12 cellular contexts compared by ENCODE assay signal in the genomic region with DNA sequence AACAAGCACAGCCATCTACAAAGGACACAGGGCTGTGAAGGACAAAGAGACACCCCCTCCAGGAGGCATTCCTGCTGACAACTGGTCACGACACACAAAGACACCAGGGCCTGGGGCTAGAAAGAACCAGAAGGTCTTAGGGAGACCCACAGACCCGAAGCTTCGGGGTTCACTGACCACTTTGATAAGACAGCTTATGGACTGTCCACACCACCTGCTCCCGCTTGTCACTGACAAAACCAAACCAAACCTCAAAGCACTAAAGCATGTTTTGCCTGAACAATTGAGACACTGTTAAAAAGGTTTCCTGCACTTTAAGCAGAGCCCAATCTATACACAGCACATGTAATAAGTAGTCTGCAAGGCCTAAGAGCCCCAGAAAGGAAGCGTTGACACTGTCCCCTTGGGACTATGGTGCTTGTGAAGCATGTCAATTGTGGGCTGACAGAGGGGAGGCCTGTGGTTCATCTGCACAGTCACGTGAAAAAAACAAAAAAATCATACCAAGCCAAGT.
DNase-seq lines count a peak whose midpoint lies in the region; ATAC-seq and TF ChIP-seq lines count a peak whose summit lies in the region.
"Had no signal": no experiment of that assay in that cellular context is flagged by ENCODE, and none has a peak within 500 bp of the region (broad histone marks: within the 10 kb centered on the region; RNA-seq: fewer than 3 reads in every experiment).

No MANE protein-coding gene starts in this region.

- no peak for TF ChIP-seq EP300 in ovary (IDR thresholded peaks at IDR 0.05)

- ATAC-seq in GM19328 (IDR thresholded peaks at IDR 0.05; ENCODE audit: unreplicated experiment), result peak; percentile 89
- ATAC-seq in HG03039 (IDR thresholded peaks at IDR 0.05; ENCODE audit: unreplicated experiment), result peak; percentile 62
- ATAC-seq in activated CD8-positive, alpha-beta T cell treated with anti-CD3 and anti-CD28 coated beads, Interleukin-2, amount 10 ng/mL, durations not matched to agents 7 days and 5 days, result no peak
- ATAC-seq: activated T-cell treated with anti-CD3 and anti-CD28 coated beads, Interleukin-2, amount 50 U/mL, for 4 hours had no signal

- DNase-seq in DMS79 treated with DMSO at 0.1 percent for 48 hours (lab: John Stamatoyannopoulos, UW) (peak; percentile 37), OCI-LY7 (ENCODE audit: low spot score) (peak; percentile 98), ovary (no peak)
- DNase-seq in activated CD4-positive, alpha-beta memory T cell treated with anti-CD3 and anti-CD28 coated beads, Interleukin-2, amount 10 ng/mL, durations not matched to agents 7 days and 5 days, result no peak
- DNase-seq in activated effector memory CD4-positive, alpha-beta T cell treated with anti-CD3 and anti-CD28 coated beads, Interleukin-2, amount 50 U/mL, for 16 hours, result no peak
- no peak for DNase-seq in activated CD8-positive, alpha-beta T cell treated with anti-CD3 and anti-CD28 coated beads, Interleukin-2, amount 10 ng/mL, durations not matched to agents 7 days and 5 days
- DNase-seq: activated T-cell treated with anti-CD3 and anti-CD28 coated beads, Interleukin-2, amount 50 U/mL, for 4 hours; CD4-positive, alpha-beta T cell; PC-9 had no signal

- no peaks in the 10 kb centered on the region for H3K27me3 ChIP-seq in ovary

- peak overlapping the region; percentile 83 for H3K27ac ChIP-seq in OCI-LY7 (ENCODE audit: low read depth, low read length, poor library complexity, severe bottlenecking)
- H3K27ac ChIP-seq in ovary, result no peak overlapping the region
- H3K27ac ChIP-seq: PC-9 had no signal

- WGBS in ovary, 3 donors, result 88 to 92% (median 90%) methylated on average over 6 of the region's 6 CpGs

- intact Hi-C loops in OCI-LY7 (cut with micrococcal nuclease; ENCODE audit: unreplicated experiment) (no loop called here), ovary (cut with DNase I) (no loop called here)

- H3K4me1 Mint-ChIP-seq in activated CD4-positive, alpha-beta memory T cell treated with anti-CD3 and anti-CD28 coated beads, Interleukin-2, amount 10 ng/mL, durations not matched to agents 7 days and 5 days, result no peaks in the 10 kb centered on the region
- peaks cover 2% of the 10 kb centered on the region for H3K4me1 Mint-ChIP-seq in activated CD8-positive, alpha-beta T cell treated with anti-CD3 and anti-CD28 coated beads, Interleukin-2, amount 10 ng/mL, durations not matched to agents 7 days and 5 days (ENCODE audit: low read depth)

- H3K9me3 ChIP-seq in OCI-LY7 (ENCODE audit: low read length) (no peaks in the 10 kb centered on the region), ovary (no peaks in the 10 kb centered on the region)

- no peak overlapping the region for H3K4me3 Mint-ChIP-seq in activated CD4-positive, alpha-beta memory T cell treated with anti-CD3 and anti-CD28 coated beads, Interleukin-2, amount 10 ng/mL, durations not matched to agents 7 days and 5 days
- no peak overlapping the region for H3K4me3 Mint-ChIP-seq in activated CD8-positive, alpha-beta T cell treated with anti-CD3 and anti-CD28 coated beads, Interleukin-2, amount 10 ng/mL, durations not matched to agents 7 days and 5 days
- H3K4me3 Mint-ChIP-seq: activated T-cell treated with anti-CD3 and anti-CD28 coated beads, Interleukin-2, amount 50 U/mL, for 4 hours; CD4-positive, alpha-beta T cell; naive thymus-derived CD8-positive, alpha-beta T cell had no signal

- H3K36me3 ChIP-seq in OCI-LY7 (ENCODE audit: insufficient read depth, low read length), result no peaks in the 10 kb centered on the region; the same call in 1 of the 2 replicates
- no peaks in the 10 kb centered on the region for H3K36me3 ChIP-seq in ovary

- H3K4me3 ChIP-seq in OCI-LY7 (ENCODE audit: low read depth, low read length, poor library complexity, severe bottlenecking) (peak overlapping the region; percentile 36), ovary (no peak overlapping the region)
- H3K4me3 ChIP-seq: PC-9 had no signal

- H3K4me1 ChIP-seq in OCI-LY7 (ENCODE audit: insufficient read depth, low read length, poor library complexity, severe bottlenecking) (peaks cover 41% of the 10 kb centered on the region), ovary (ENCODE audit: insufficient read depth) (peaks cover 10% of the 10 kb centered on the region)

- CTCF ChIA-PET in OCI-LY7 (lab: Charles Lee; ENCODE audit: unreplicated experiment), result no interaction called here
- CTCF ChIA-PET in activated CD4-positive, alpha-beta memory T cell treated with anti-CD3 and anti-CD28 coated beads, Interleukin-2, amount 10 ng/mL, durations not matched to agents 7 days and 5 days (lab: Charles Lee), result no interaction called here
- CTCF ChIA-PET in activated CD8-positive, alpha-beta T cell treated with anti-CD3 and anti-CD28 coated beads, Interleukin-2, amount 10 ng/mL, durations not matched to agents 7 days and 5 days (lab: Charles Lee), result no interaction called here

- H3K27ac Mint-ChIP-seq in activated CD4-positive, alpha-beta memory T cell treated with anti-CD3 and anti-CD28 coated beads, Interleukin-2, amount 10 ng/mL, durations not matched to agents 7 days and 5 days, result no peak overlapping the region
- H3K27ac Mint-ChIP-seq in activated CD8-positive, alpha-beta T cell treated with anti-CD3 and anti-CD28 coated beads, Interleukin-2, amount 10 ng/mL, durations not matched to agents 7 days and 5 days, result no peak overlapping the region
- H3K27ac Mint-ChIP-seq: CD4-positive, alpha-beta T cell had no signal

- peak overlapping the region; percentile 74 for H3K4me2 ChIP-seq in OCI-LY7 (ENCODE audit: low read length)
- H3K4me2 ChIP-seq: PC-9 had no signal

- H4K20me1 ChIP-seq in OCI-LY7 (ENCODE audit: insufficient read depth, low read length), result no peaks in the 10 kb centered on the region

- no peaks in the 10 kb centered on the region for H3K27me3 Mint-ChIP-seq in activated CD4-positive, alpha-beta memory T cell treated with anti-CD3 and anti-CD28 coated beads, Interleukin-2, amount 10 ng/mL, durations not matched to agents 7 days and 5 days
- no peaks in the 10 kb centered on the region for H3K27me3 Mint-ChIP-seq in activated CD8-positive, alpha-beta T cell treated with anti-CD3 and anti-CD28 coated beads, Interleukin-2, amount 10 ng/mL, durations not matched to agents 7 days and 5 days (ENCODE audit: low read depth)
- H3K27me3 Mint-ChIP-seq: CD4-positive, alpha-beta T cell; naive thymus-derived CD8-positive, alpha-beta T cell had no signal

- BruUV-seq in OCI-LY7 (replicated peaks; lab: Mats Ljungman, UMichigan), result no TSS peak

- POLR2A ChIA-PET in OCI-LY7 (lab: Charles Lee), result no interaction called here
- POLR2A ChIA-PET in activated CD4-positive, alpha-beta memory T cell treated with anti-CD3 and anti-CD28 coated beads, Interleukin-2, amount 10 ng/mL, durations not matched to agents 7 days and 5 days (lab: Charles Lee), result no interaction called here
- POLR2A ChIA-PET in activated CD8-positive, alpha-beta T cell treated with anti-CD3 and anti-CD28 coated beads, Interleukin-2, amount 10 ng/mL, durations not matched to agents 7 days and 5 days (lab: Charles Lee), result no interaction called here

- peak overlapping the region; percentile 47; the same call in 1 of the 2 replicates for H2AFZ ChIP-seq in OCI-LY7 (ENCODE audit: low read length)
- H2AFZ ChIP-seq: PC-9 had no signal

- TF ChIP-seq CTCF in OCI-LY7 (conservative IDR thresholded peaks at IDR 0.05; ENCODE audit: low read length) (no peak), ovary (IDR thresholded peaks at IDR 0.05) (no peak)

- no peak for TF ChIP-seq POLR2A in ovary (IDR thresholded peaks at IDR 0.05)

- no peaks in the 10 kb centered on the region for H3K79me2 ChIP-seq in OCI-LY7 (ENCODE audit: insufficient read depth, low read depth, low read length)

- H3K36me3 Mint-ChIP-seq in activated CD4-positive, alpha-beta memory T cell treated with anti-CD3 and anti-CD28 coated beads, Interleukin-2, amount 10 ng/mL, durations not matched to agents 7 days and 5 days (ENCODE audit: low read depth), result peaks cover 5% of the 10 kb centered on the region
- peaks cover 5% of the 10 kb centered on the region for H3K36me3 Mint-ChIP-seq in activated CD8-positive, alpha-beta T cell treated with anti-CD3 and anti-CD28 coated beads, Interleukin-2, amount 10 ng/mL, durations not matched to agents 7 days and 5 days (ENCODE audit: low read depth)

- H3K9me3 Mint-ChIP-seq in activated CD4-positive, alpha-beta memory T cell treated with anti-CD3 and anti-CD28 coated beads, Interleukin-2, amount 10 ng/mL, durations not matched to agents 7 days and 5 days, result no peaks in the 10 kb centered on the region
- no peaks in the 10 kb centered on the region for H3K9me3 Mint-ChIP-seq in activated CD8-positive, alpha-beta T cell treated with anti-CD3 and anti-CD28 coated beads, Interleukin-2, amount 10 ng/mL, durations not matched to agents 7 days and 5 days (ENCODE audit: insufficient read depth)
- H3K9me3 Mint-ChIP-seq: activated T-cell treated with anti-CD3 and anti-CD28 coated beads, Interleukin-2, amount 50 U/mL, for 4 hours; CD4-positive, alpha-beta T cell; naive thymus-derived CD8-positive, alpha-beta T cell had no signal

- no peaks in the 10 kb centered on the region for H3K9me2 ChIP-seq in OCI-LY7 (ENCODE audit: insufficient read depth, low read length)

Comparison
In these comparisons a context has a peak if more than half of its experiments do, and no peak if none do; other contexts are left out.
1. DNase-seq: peak in DMS79 treated with DMSO at 0.1 percent for 48 hours (single experiment) and OCI-LY7 (single experiment); none in ovary (0 of 5), activated CD4-positive, alpha-beta memory T cell treated with anti-CD3 and anti-CD28 coated beads, Interleukin-2, amount 10 ng/mL, durations not matched to agents 7 days and 5 days (single experiment), activated effector memory CD4-positive, alpha-beta T cell treated with anti-CD3 and anti-CD28 coated beads, Interleukin-2, amount 50 U/mL, for 16 hours (single experiment) and activated CD8-positive, alpha-beta T cell treated with anti-CD3 and anti-CD28 coated beads, Interleukin-2, amount 10 ng/mL, durations not matched to agents 7 days and 5 days (single experiment).